8 cellular contexts compared by ENCODE assay signal in genomic region chr2:55014962-55015939, GRCh38. TPM values are rescaled to one million over a fixed set of nuclear protein-coding genes. Genes with fewer than 3 reads are reported as not detected.
DNase-seq lines count a peak whose midpoint lies in the region; ATAC-seq and FAIRE-seq lines count a peak whose summit lies in the region.

No MANE protein-coding gene starts in this region.

- no peaks in the 10 kb centered on the region for H3K27me3 ChIP-seq in SJSA1 (replicated peaks)

- peaks cover 24% of the 10 kb centered on the region for H3K36me3 ChIP-seq in SJSA1

- H3K4me3 ChIP-seq in SJSA1: no peak overlapping the region

- H3K9me3 ChIP-seq in SJSA1 (replicated peaks): no peaks in the 10 kb centered on the region

- no peak for ATAC-seq in GM21515 (IDR thresholded peaks at IDR 0.05; ENCODE audit: unreplicated experiment)

- H3K27ac ChIP-seq in SJSA1: no peak overlapping the region

- DNase-seq in NCI-H1417 (lab: John Stamatoyannopoulos, UW) (peak in 2 of 3 experiments; percentile 28 to 40), NCI-H1417 treated with DMSO at 0.1 percent for 48 hours (lab: John Stamatoyannopoulos, UW) (no peak), HTR-8/SVneo (ENCODE audit: insufficient read length, low spot score) (peak; percentile 54), SJSA1 (ENCODE audit: low read depth in 1 of 2, low spot score in 2 of 2) (peak; percentile 47 to 51), kidney glomerular epithelial cell (lab: John Stamatoyannopoulos, UW) (peak; percentile 83)
- DNase-seq in central memory CD4-positive, alpha-beta T cell: peak; percentile 36
- DNase-seq in stimulated activated CD8-positive, alpha-beta memory T cell treated with anti-CD3 and anti-CD28 coated beads, Interleukin-4, amount 100 ng/mL, for 24 hours (ENCODE audit: low read depth): peak; percentile 2

- peak; percentile 86 for FAIRE-seq in HTR-8/SVneo (lab: Jason Lieb, UNC)

- H3K4me1 ChIP-seq in SJSA1 (replicated peaks): peaks cover 61% of the 10 kb centered on the region

RNA-seq across cellular contexts. Expression of gene RTN4, which starts 35.0 kb away (rescaled TPM):
- total RNA-seq in SJSA1 (2014; rRNA removed; shearing (Covaris generic)): 209 and 307 TPM in 2 replicates
